Comparison of ENCODE assay signal across 1 cellular context in the genomic region with DNA sequence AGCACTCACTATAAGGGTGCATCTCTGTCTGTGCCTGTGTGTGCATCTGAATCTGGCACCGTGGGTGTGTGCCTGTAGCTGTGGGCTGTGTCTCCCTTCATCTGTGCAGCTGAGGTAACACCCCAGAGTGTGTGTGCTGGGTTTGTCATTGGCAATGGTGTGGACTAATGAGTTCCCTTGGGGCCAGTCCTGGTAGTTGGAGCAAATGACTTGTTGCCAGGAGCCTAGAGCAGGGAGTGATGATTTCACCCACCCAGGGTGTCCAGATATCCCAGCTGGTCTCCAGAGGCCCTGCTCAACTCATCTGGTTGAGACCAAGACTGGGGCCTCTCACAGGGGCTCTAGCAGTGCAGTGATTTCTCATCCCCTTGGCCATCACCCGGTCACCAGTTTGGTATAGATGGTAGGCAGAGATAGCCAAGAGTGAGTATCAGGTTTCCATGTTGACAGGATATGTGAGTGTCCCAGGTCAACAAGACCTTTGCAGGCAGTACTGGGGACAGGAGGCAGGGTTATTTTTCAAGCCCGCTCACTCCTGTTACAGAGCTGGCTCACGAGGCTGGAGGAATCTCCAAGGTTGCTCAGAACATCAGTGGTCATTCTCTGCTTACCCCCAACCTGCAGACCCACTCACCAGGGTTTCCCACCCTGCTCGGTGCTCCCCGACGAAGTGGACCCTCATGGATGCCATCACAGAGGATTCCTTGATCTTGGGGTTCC.
TF ChIP-seq lines count a peak whose summit lies in the region.

No MANE protein-coding gene starts in this region.

TF ChIP-seq in HEK293, 187 proteins besides CTCF, POLR2A, EP300 and RAD21 (continued from another document):
- TF ChIP-seq, protein P1, sequence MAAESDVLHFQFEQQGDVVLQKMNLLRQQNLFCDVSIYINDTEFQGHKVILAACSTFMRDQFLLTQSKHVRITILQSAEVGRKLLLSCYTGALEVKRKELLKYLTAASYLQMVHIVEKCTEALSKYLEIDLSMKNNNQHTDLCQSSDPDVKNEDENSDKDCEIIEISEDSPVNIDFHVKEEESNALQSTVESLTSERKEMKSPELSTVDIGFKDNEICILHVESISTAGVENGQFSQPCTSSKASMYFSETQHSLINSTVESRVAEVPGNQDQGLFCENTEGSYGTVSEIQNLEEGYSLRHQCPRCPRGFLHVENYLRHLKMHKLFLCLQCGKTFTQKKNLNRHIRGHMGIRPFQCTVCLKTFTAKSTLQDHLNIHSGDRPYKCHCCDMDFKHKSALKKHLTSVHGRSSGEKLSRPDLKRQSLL (tag by site-specific recombination; IDR thresholded peaks at IDR 0.05) = peak; percentile 53; the same call in 1 of the 2 replicates
- TF ChIP-seq GLIS1 (tag by site-specific recombination; IDR thresholded peaks at IDR 0.05) (peak; percentile 81), SALL2 (tag by site-specific recombination; IDR thresholded peaks at IDR 0.05; ENCODE audit: borderline replicate concordance) (no peak), ZNF658 (tag by site-specific recombination; IDR thresholded peaks at IDR 0.05) (no peak), ZNF292 (tag by site-specific recombination; IDR thresholded peaks at IDR 0.05; ENCODE audit: borderline replicate concordance, low read depth) (no peak), ZNF777 (tag by site-specific recombination; IDR thresholded peaks at IDR 0.05; ENCODE audit: borderline replicate concordance) (no peak), ZNF302 (tag by site-specific recombination; IDR thresholded peaks at IDR 0.05; ENCODE audit: low read depth) (no peak), ZFP69B (tag by site-specific recombination; IDR thresholded peaks at IDR 0.05) (no peak), HOXA7 (CRISPR knock-in tag; IDR thresholded peaks at IDR 0.05; ENCODE audit: borderline replicate concordance) (no peak), ZNF837 (tag by site-specific recombination; IDR thresholded peaks at IDR 0.05) (no peak), ZNF654 (tag by site-specific recombination; IDR thresholded peaks at IDR 0.05; ENCODE audit: low read depth) (no peak), ZNF266 (tag by site-specific recombination; IDR thresholded peaks at IDR 0.05; ENCODE audit: low read depth) (no peak), EGR2 (tag by site-specific recombination; IDR thresholded peaks at IDR 0.05; ENCODE audit: low read depth) (peak; percentile 30; the same call in 1 of the 2 replicates), ZNF423 (tag by site-specific recombination; IDR thresholded peaks at IDR 0.05) (peak; percentile 51; the same call in 1 of the 2 replicates), ZNF138 (tag by site-specific recombination; IDR thresholded peaks at IDR 0.05; ENCODE audit: borderline replicate concordance) (no peak), ZNF140 (tag by site-specific recombination; IDR thresholded peaks at IDR 0.05) (no peak), ZNF433 (tag by site-specific recombination; IDR thresholded peaks at IDR 0.05; ENCODE audit: low read depth) (no peak), KLF8 (tag by site-specific recombination; IDR thresholded peaks at IDR 0.05) (no peak), ZNF335 (tag by site-specific recombination; conservative IDR thresholded peaks at IDR 0.05) (peak; percentile 53), SP7 (tag by site-specific recombination; IDR thresholded peaks at IDR 0.05) (0 out of 2 replicates have a peak, but pooled peaks have one; percentile 19), ZNF521 (tag by site-specific recombination; IDR thresholded peaks at IDR 0.05) (no peak), ZNF175 (tag by site-specific recombination; IDR thresholded peaks at IDR 0.05) (no peak), ZBTB17 (tag by site-specific recombination; IDR thresholded peaks at IDR 0.05) (peak; percentile 78), ZNF132 (tag by site-specific recombination; IDR thresholded peaks at IDR 0.05; ENCODE audit: borderline replicate concordance) (no peak), ZBTB7A (tag by site-specific recombination; IDR thresholded peaks at IDR 0.05; ENCODE audit: low read depth) (no peak), ZEB2 (tag by site-specific recombination; IDR thresholded peaks at IDR 0.05) (0 out of 2 replicates have a peak, but pooled peaks have one; percentile 21), SCRT2 (tag by site-specific recombination; IDR thresholded peaks at IDR 0.05) (peak; percentile 95)
- TF ChIP-seq, protein P2, sequence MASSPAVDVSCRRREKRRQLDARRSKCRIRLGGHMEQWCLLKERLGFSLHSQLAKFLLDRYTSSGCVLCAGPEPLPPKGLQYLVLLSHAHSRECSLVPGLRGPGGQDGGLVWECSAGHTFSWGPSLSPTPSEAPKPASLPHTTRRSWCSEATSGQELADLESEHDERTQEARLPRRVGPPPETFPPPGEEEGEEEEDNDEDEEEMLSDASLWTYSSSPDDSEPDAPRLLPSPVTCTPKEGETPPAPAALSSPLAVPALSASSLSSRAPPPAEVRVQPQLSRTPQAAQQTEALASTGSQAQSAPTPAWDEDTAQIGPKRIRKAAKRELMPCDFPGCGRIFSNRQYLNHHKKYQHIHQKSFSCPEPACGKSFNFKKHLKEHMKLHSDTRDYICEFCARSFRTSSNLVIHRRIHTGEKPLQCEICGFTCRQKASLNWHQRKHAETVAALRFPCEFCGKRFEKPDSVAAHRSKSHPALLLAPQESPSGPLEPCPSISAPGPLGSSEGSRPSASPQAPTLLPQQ (tag by site-specific recombination; IDR thresholded peaks at IDR 0.05) = no peak
- TF ChIP-seq, protein P3, sequence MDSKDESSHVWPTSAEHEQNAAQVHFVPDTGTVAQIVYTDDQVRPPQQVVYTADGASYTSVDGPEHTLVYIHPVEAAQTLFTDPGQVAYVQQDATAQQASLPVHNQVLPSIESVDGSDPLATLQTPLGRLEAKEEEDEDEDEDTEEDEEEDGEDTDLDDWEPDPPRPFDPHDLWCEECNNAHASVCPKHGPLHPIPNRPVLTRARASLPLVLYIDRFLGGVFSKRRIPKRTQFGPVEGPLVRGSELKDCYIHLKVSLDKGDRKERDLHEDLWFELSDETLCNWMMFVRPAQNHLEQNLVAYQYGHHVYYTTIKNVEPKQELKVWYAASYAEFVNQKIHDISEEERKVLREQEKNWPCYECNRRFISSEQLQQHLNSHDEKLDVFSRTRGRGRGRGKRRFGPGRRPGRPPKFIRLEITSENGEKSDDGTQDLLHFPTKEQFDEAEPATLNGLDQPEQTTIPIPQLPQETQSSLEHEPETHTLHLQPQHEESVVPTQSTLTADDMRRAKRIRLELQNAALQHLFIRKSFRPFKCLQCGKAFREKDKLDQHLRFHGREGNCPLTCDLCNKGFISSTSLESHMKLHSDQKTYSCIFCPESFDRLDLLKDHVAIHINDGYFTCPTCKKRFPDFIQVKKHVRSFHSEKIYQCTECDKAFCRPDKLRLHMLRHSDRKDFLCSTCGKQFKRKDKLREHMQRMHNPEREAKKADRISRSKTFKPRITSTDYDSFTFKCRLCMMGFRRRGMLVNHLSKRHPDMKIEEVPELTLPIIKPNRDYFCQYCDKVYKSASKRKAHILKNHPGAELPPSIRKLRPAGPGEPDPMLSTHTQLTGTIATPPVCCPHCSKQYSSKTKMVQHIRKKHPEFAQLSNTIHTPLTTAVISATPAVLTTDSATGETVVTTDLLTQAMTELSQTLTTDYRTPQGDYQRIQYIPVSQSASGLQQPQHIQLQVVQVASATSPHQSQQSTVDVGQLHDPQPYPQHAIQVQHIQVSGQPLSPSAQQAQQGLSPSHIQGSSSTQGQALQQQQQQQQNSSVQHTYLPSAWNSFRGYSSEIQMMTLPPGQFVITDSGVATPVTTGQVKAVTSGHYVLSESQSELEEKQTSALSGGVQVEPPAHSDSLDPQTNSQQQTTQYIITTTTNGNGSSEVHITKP (tag by site-specific recombination; IDR thresholded peaks at IDR 0.05) = peak; percentile 76
- TF ChIP-seq, protein P4, sequence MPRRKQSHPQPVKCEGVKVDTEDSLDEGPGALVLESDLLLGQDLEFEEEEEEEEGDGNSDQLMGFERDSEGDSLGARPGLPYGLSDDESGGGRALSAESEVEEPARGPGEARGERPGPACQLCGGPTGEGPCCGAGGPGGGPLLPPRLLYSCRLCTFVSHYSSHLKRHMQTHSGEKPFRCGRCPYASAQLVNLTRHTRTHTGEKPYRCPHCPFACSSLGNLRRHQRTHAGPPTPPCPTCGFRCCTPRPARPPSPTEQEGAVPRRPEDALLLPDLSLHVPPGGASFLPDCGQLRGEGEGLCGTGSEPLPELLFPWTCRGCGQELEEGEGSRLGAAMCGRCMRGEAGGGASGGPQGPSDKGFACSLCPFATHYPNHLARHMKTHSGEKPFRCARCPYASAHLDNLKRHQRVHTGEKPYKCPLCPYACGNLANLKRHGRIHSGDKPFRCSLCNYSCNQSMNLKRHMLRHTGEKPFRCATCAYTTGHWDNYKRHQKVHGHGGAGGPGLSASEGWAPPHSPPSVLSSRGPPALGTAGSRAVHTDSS (tag by site-specific recombination; IDR thresholded peaks at IDR 0.05) = no peak
- TF ChIP-seq, protein P5, sequence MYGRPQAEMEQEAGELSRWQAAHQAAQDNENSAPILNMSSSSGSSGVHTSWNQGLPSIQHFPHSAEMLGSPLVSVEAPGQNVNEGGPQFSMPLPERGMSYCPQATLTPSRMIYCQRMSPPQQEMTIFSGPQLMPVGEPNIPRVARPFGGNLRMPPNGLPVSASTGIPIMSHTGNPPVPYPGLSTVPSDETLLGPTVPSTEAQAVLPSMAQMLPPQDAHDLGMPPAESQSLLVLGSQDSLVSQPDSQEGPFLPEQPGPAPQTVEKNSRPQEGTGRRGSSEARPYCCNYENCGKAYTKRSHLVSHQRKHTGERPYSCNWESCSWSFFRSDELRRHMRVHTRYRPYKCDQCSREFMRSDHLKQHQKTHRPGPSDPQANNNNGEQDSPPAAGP (tag by site-specific recombination; IDR thresholded peaks at IDR 0.05) = peak; percentile 90
- TF ChIP-seq, protein P6, sequence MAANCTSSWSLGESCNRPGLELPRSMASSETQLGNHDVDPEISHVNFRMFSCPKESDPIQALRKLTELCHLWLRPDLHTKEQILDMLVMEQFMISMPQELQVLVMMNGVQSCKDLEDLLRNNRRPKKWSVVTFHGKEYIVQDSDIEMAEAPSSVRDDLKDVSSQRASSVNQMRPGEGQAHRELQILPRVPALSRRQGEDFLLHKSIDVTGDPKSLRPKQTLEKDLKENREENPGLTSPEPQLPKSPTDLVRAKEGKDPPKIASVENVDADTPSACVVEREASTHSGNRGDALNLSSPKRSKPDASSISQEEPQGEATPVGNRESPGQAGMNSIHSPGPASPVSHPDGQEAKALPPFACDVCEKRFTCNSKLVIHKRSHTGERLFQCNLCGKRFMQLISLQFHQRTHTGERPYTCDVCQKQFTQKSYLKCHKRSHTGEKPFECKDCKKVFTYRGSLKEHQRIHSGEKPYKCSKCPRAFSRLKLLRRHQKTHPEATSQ (tag by site-specific recombination; IDR thresholded peaks at IDR 0.05) = no peak
- TF ChIP-seq, protein P7, sequence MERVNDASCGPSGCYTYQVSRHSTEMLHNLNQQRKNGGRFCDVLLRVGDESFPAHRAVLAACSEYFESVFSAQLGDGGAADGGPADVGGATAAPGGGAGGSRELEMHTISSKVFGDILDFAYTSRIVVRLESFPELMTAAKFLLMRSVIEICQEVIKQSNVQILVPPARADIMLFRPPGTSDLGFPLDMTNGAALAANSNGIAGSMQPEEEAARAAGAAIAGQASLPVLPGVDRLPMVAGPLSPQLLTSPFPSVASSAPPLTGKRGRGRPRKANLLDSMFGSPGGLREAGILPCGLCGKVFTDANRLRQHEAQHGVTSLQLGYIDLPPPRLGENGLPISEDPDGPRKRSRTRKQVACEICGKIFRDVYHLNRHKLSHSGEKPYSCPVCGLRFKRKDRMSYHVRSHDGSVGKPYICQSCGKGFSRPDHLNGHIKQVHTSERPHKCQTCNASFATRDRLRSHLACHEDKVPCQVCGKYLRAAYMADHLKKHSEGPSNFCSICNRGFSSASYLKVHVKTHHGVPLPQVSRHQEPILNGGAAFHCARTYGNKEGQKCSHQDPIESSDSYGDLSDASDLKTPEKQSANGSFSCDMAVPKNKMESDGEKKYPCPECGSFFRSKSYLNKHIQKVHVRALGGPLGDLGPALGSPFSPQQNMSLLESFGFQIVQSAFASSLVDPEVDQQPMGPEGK (tag by site-specific recombination; IDR thresholded peaks at IDR 0.05) = peak; percentile 50
- TF ChIP-seq, protein P8, sequence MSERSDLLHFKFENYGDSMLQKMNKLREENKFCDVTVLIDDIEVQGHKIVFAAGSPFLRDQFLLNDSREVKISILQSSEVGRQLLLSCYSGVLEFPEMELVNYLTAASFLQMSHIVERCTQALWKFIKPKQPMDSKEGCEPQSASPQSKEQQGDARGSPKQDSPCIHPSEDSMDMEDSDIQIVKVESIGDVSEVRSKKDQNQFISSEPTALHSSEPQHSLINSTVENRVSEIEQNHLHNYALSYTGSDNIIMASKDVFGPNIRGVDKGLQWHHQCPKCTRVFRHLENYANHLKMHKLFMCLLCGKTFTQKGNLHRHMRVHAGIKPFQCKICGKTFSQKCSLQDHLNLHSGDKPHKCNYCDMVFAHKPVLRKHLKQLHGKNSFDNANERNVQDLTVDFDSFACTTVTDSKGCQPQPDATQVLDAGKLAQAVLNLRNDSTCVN (tag by site-specific recombination; optimal IDR thresholded peaks at IDR 0.05) = no peak
